In the genomic region with DNA sequence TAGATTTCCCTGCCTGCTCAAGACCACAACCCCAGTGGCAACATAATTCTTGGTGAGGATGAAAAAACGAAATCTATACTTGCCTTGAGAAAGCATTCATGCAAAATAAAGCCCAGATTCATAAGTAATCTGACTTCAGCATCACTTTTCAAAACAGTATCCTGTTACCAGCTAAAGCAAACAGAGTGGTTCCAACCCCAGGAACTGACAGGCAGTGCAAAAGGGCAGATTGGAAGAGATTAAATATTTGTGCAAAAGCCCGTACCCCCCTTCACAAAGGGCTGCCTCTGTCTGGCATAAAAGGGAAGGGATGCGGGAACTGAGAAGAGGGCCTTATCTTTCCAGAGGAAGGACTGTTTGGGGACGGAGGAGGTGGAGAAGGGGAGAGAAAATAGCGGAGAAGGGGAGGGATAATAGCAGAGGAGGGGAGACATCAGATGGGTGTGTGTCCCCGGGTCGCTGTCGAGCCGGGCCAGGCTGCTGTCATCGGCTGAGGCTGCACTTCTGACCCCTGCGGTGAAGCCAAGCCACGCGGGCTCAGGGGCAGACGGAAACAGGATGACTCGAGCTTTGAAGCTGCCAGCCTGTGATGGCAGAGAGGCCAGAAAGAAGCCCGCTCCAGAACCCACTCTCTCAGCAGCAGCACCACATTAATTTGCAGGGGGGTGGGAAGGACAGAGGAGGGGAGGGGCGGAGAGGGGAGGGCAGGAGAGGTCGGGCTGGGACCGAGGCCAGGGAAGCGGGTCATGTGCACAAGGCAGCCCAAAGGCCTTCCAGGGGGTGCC, we compare ENCODE assay signal across 1 cellular context.
A peak's percentile ranks its signal among the peaks of the same experiment; 100 is the strongest.
TF ChIP-seq lines count a peak whose summit lies in the region.

No MANE protein-coding gene starts in this region.

TF ChIP-seq in HepG2, 621 proteins besides CTCF, POLR2A, EP300 and RAD21 (continued from another document and continues in another):
- TF ChIP-seq ZBTB38 (CRISPR knock-in tag; IDR thresholded peaks at IDR 0.05): 0 out of 2 replicates have a peak, but pooled peaks have one; percentile 28
- peak; percentile 51; the same call in 1 of the 2 replicates for TF ChIP-seq HNF4G (IDR thresholded peaks at IDR 0.05; ENCODE audit: borderline replicate concordance, low read depth, low read length)
- TF ChIP-seq HNF4G (CRISPR knock-in tag; IDR thresholded peaks at IDR 0.05; ENCODE audit: borderline replicate concordance, low read depth): peak; percentile 55; the same call in 1 of the 2 replicates
- peak; percentile 64 for TF ChIP-seq TBX2 (CRISPR knock-in tag; IDR thresholded peaks at IDR 0.05; ENCODE audit: borderline replicate concordance)
- peak; percentile 25; the same call in 1 of the 2 replicates for TF ChIP-seq ZNF543 (CRISPR knock-in tag; IDR thresholded peaks at IDR 0.05)
- peak; percentile 99 for TF ChIP-seq SIX1 (CRISPR knock-in tag; IDR thresholded peaks at IDR 0.05; ENCODE audit: borderline replicate concordance)
- TF ChIP-seq ZNF331 (CRISPR knock-in tag; IDR thresholded peaks at IDR 0.05): 0 out of 2 replicates have a peak, but pooled peaks have one; percentile 45
- TF ChIP-seq BCL6 (CRISPR knock-in tag; IDR thresholded peaks at IDR 0.05): peak; percentile 6
- peak; percentile 88 for TF ChIP-seq SKI (IDR thresholded peaks at IDR 0.05; ENCODE audit: partially characterized antibody)
- TF ChIP-seq ZSCAN31 (CRISPR knock-in tag; IDR thresholded peaks at IDR 0.05; ENCODE audit: low read depth): 0 out of 2 replicates have a peak, but pooled peaks have one; percentile 11
- TF ChIP-seq STAG1 (CRISPR knock-in tag; IDR thresholded peaks at IDR 0.05): 0 out of 2 replicates have a peak, but pooled peaks have one; percentile 11
- peak; percentile 47 for TF ChIP-seq HDAC1 (CRISPR knock-in tag; IDR thresholded peaks at IDR 0.05)
- peak; percentile 48; the same call in 1 of the 2 replicates for TF ChIP-seq ZNF264 (CRISPR knock-in tag; IDR thresholded peaks at IDR 0.05)
- TF ChIP-seq CBX5 (CRISPR knock-in tag; IDR thresholded peaks at IDR 0.05; ENCODE audit: borderline replicate concordance): peak; percentile 48; the same call in 1 of the 2 replicates
- peak; percentile 14 for TF ChIP-seq PITX1 (CRISPR knock-in tag; IDR thresholded peaks at IDR 0.05)
- TF ChIP-seq TCF7 (IDR thresholded peaks at IDR 0.05; ENCODE audit: low read depth): peak; percentile 75
- TF ChIP-seq ZNF777 (CRISPR knock-in tag; IDR thresholded peaks at IDR 0.05): peak; percentile 7; the same call in 1 of the 2 replicates
- TF ChIP-seq PHF21A (CRISPR knock-in tag; IDR thresholded peaks at IDR 0.05): peak; percentile 70; the same call in 1 of the 2 replicates
- TF ChIP-seq, protein P1, sequence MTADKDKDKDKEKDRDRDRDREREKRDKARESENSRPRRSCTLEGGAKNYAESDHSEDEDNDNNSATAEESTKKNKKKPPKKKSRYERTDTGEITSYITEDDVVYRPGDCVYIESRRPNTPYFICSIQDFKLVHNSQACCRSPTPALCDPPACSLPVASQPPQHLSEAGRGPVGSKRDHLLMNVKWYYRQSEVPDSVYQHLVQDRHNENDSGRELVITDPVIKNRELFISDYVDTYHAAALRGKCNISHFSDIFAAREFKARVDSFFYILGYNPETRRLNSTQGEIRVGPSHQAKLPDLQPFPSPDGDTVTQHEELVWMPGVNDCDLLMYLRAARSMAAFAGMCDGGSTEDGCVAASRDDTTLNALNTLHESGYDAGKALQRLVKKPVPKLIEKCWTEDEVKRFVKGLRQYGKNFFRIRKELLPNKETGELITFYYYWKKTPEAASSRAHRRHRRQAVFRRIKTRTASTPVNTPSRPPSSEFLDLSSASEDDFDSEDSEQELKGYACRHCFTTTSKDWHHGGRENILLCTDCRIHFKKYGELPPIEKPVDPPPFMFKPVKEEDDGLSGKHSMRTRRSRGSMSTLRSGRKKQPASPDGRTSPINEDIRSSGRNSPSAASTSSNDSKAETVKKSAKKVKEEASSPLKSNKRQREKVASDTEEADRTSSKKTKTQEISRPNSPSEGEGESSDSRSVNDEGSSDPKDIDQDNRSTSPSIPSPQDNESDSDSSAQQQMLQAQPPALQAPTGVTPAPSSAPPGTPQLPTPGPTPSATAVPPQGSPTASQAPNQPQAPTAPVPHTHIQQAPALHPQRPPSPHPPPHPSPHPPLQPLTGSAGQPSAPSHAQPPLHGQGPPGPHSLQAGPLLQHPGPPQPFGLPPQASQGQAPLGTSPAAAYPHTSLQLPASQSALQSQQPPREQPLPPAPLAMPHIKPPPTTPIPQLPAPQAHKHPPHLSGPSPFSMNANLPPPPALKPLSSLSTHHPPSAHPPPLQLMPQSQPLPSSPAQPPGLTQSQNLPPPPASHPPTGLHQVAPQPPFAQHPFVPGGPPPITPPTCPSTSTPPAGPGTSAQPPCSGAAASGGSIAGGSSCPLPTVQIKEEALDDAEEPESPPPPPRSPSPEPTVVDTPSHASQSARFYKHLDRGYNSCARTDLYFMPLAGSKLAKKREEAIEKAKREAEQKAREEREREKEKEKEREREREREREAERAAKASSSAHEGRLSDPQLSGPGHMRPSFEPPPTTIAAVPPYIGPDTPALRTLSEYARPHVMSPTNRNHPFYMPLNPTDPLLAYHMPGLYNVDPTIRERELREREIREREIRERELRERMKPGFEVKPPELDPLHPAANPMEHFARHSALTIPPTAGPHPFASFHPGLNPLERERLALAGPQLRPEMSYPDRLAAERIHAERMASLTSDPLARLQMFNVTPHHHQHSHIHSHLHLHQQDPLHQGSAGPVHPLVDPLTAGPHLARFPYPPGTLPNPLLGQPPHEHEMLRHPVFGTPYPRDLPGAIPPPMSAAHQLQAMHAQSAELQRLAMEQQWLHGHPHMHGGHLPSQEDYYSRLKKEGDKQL (CRISPR knock-in tag; IDR thresholded peaks at IDR 0.05; ENCODE audit: low read depth): 0 out of 2 replicates have a peak, but pooled peaks have one; percentile 64
- TF ChIP-seq, protein P2, sequence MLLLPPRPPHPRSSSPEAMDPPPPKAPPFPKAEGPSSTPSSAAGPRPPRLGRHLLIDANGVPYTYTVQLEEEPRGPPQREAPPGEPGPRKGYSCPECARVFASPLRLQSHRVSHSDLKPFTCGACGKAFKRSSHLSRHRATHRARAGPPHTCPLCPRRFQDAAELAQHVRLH (CRISPR knock-in tag; IDR thresholded peaks at IDR 0.05; ENCODE audit: borderline replicate concordance, low read depth): 0 out of 2 replicates have a peak, but pooled peaks have one; percentile 28
- TF ChIP-seq NCOA2 (CRISPR knock-in tag; IDR thresholded peaks at IDR 0.05): peak; percentile 91
- 0 out of 2 replicates have a peak, but pooled peaks have one; percentile 61 for TF ChIP-seq NFIC (IDR thresholded peaks at IDR 0.05; ENCODE audit: low read length)
- peak; percentile 27; the same call in 1 of the 2 replicates for TF ChIP-seq NKX3-1 (CRISPR knock-in tag; IDR thresholded peaks at IDR 0.05)
- TF ChIP-seq, protein P3, sequence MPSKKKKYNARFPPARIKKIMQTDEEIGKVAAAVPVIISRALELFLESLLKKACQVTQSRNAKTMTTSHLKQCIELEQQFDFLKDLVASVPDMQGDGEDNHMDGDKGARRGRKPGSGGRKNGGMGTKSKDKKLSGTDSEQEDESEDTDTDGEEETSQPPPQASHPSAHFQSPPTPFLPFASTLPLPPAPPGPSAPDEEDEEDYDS (CRISPR knock-in tag; IDR thresholded peaks at IDR 0.05): peak; percentile 59
- TF ChIP-seq, protein P4, sequence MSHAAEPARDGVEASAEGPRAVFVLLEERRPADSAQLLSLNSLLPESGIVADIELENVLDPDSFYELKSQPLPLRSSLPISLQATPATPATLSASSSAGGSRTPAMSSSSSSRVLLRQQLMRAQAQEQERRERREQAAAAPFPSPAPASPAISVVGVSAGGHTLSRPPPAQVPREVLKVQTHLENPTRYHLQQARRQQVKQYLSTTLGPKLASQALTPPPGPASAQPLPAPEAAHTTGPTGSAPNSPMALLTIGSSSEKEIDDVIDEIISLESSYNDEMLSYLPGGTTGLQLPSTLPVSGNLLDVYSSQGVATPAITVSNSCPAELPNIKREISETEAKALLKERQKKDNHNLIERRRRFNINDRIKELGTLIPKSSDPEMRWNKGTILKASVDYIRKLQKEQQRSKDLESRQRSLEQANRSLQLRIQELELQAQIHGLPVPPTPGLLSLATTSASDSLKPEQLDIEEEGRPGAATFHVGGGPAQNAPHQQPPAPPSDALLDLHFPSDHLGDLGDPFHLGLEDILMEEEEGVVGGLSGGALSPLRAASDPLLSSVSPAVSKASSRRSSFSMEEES (CRISPR knock-in tag; IDR thresholded peaks at IDR 0.05): peak; percentile 34; the same call in 1 of the 2 replicates
- 0 out of 2 replicates have a peak, but pooled peaks have one; percentile 46 for TF ChIP-seq ONECUT2 (CRISPR knock-in tag; IDR thresholded peaks at IDR 0.05)
- peak; percentile 92; the same call in 1 of the 2 replicates for TF ChIP-seq GATA4 (IDR thresholded peaks at IDR 0.05; ENCODE audit: borderline replicate concordance, low read depth)
- 0 out of 2 replicates have a peak, but pooled peaks have one; percentile 25 for TF ChIP-seq KDM3A (CRISPR knock-in tag; IDR thresholded peaks at IDR 0.05; ENCODE audit: low read depth)
- peak; percentile 69; the same call in 1 of the 2 replicates for TF ChIP-seq MYC (CRISPR knock-in tag; IDR thresholded peaks at IDR 0.05; ENCODE audit: borderline replicate concordance)
- TF ChIP-seq, protein P5, sequence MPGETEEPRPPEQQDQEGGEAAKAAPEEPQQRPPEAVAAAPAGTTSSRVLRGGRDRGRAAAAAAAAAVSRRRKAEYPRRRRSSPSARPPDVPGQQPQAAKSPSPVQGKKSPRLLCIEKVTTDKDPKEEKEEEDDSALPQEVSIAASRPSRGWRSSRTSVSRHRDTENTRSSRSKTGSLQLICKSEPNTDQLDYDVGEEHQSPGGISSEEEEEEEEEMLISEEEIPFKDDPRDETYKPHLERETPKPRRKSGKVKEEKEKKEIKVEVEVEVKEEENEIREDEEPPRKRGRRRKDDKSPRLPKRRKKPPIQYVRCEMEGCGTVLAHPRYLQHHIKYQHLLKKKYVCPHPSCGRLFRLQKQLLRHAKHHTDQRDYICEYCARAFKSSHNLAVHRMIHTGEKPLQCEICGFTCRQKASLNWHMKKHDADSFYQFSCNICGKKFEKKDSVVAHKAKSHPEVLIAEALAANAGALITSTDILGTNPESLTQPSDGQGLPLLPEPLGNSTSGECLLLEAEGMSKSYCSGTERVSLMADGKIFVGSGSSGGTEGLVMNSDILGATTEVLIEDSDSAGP (CRISPR knock-in tag; IDR thresholded peaks at IDR 0.05; ENCODE audit: borderline replicate concordance): 0 out of 2 replicates have a peak, but pooled peaks have one; percentile 3
- TF ChIP-seq, protein P6, sequence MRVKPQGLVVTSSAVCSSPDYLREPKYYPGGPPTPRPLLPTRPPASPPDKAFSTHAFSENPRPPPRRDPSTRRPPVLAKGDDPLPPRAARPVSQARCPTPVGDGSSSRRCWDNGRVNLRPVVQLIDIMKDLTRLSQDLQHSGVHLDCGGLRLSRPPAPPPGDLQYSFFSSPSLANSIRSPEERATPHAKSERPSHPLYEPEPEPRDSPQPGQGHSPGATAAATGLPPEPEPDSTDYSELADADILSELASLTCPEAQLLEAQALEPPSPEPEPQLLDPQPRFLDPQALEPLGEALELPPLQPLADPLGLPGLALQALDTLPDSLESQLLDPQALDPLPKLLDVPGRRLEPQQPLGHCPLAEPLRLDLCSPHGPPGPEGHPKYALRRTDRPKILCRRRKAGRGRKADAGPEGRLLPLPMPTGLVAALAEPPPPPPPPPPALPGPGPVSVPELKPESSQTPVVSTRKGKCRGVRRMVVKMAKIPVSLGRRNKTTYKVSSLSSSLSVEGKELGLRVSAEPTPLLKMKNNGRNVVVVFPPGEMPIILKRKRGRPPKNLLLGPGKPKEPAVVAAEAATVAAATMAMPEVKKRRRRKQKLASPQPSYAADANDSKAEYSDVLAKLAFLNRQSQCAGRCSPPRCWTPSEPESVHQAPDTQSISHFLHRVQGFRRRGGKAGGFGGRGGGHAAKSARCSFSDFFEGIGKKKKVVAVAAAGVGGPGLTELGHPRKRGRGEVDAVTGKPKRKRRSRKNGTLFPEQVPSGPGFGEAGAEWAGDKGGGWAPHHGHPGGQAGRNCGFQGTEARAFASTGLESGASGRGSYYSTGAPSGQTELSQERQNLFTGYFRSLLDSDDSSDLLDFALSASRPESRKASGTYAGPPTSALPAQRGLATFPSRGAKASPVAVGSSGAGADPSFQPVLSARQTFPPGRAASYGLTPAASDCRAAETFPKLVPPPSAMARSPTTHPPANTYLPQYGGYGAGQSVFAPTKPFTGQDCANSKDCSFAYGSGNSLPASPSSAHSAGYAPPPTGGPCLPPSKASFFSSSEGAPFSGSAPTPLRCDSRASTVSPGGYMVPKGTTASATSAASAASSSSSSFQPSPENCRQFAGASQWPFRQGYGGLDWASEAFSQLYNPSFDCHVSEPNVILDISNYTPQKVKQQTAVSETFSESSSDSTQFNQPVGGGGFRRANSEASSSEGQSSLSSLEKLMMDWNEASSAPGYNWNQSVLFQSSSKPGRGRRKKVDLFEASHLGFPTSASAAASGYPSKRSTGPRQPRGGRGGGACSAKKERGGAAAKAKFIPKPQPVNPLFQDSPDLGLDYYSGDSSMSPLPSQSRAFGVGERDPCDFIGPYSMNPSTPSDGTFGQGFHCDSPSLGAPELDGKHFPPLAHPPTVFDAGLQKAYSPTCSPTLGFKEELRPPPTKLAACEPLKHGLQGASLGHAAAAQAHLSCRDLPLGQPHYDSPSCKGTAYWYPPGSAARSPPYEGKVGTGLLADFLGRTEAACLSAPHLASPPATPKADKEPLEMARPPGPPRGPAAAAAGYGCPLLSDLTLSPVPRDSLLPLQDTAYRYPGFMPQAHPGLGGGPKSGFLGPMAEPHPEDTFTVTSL (CRISPR knock-in tag; IDR thresholded peaks at IDR 0.05; ENCODE audit: borderline replicate concordance): peak; percentile 71; the same call in 1 of the 2 replicates
- TF ChIP-seq ZFP90 (CRISPR knock-in tag; IDR thresholded peaks at IDR 0.05; ENCODE audit: borderline replicate concordance): peak; percentile 59; the same call in 1 of the 2 replicates
- TF ChIP-seq, protein P7, sequence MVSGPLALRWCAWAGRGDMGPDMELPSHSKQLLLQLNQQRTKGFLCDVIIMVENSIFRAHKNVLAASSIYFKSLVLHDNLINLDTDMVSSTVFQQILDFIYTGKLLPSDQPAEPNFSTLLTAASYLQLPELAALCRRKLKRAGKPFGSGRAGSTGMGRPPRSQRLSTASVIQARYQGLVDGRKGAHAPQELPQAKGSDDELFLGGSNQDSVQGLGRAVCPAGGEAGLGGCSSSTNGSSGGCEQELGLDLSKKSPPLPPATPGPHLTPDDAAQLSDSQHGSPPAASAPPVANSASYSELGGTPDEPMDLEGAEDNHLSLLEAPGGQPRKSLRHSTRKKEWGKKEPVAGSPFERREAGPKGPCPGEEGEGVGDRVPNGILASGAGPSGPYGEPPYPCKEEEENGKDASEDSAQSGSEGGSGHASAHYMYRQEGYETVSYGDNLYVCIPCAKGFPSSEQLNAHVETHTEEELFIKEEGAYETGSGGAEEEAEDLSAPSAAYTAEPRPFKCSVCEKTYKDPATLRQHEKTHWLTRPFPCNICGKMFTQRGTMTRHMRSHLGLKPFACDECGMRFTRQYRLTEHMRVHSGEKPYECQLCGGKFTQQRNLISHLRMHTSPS (CRISPR knock-in tag; IDR thresholded peaks at IDR 0.05; ENCODE audit: low read depth): peak; percentile 45; the same call in 1 of the 2 replicates
- peak; percentile 39; the same call in 1 of the 2 replicates for TF ChIP-seq ZMYM4 (CRISPR knock-in tag; IDR thresholded peaks at IDR 0.05)
- TF ChIP-seq RXRA (CRISPR knock-in tag; IDR thresholded peaks at IDR 0.05): peak; percentile 91
- peak; percentile 41; the same call in 1 of the 2 replicates for TF ChIP-seq TBX3 (IDR thresholded peaks at IDR 0.05; ENCODE audit: borderline replicate concordance)
